ENCODE assay signal across 8 cellular contexts in the genomic region with DNA sequence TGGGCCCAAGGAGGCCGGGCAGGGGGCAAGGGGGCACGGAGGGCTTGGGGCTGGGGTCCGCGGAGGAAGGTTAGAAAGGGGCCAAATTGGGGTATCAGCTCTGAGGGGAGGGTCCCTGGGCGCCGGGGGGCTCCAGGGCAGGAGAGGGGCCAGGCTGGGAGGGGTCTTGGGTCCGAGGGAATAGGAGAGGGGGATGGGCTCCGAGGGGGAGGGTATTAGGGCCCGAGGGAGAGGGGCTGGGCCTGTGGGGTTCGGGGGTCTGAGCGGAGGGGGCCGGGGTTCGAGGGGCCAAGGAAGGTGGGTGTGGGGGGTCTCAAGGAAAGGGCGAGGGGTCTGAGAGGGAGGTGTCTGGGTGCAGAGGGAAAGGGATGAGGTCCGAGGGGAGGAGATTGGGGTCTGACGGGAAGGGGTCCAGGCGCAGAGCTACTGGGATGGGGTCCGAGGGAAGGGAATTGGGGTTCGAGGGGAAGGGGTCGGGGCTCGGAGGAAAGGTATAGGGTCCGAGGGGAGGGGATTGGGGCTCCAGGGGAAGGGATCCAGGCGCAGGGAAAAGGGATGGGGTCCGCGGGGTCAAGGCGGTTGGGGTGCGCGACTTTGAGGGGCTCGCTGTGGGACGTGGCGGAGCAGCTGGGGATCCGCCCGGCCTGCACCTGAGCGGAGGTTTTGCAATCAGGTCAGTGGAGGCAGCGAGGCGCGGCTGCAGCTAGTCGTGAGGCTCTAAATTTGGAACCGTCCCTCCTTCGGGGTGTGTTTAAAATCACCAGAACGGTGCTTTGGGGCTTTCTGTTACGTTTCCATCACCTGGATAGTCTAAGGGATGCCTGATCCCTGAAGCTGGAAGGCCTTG. TPM values are rescaled to one million over a fixed set of nuclear protein-coding genes. Genes with fewer than 3 reads are reported as not detected.
DNase-seq lines count a peak whose midpoint lies in the region; ATAC-seq lines count a peak whose summit lies in the region.

No MANE protein-coding gene starts in this region.

- peaks cover 70% of the 10 kb centered on the region for H3K27me3 Mint-ChIP-seq in T-helper 1 cell treated with Interleukin-12 subunit alpha and Interleukin-12 subunit beta and Interleukin-4 antibody, amounts not matched to agents 30 μg/mL and 1 μg/mL, for 36 hours (ENCODE audit: low read depth)
- peaks cover 53 to 63% of the 10 kb centered on the region in 2 donors for H3K27me3 Mint-ChIP-seq in stimulated activated naive B cell treated with anti-CD40 and anti-IgM and Interleukin-4, amounts not matched to agents 10 μg/mL and 1 μg/mL and 100 μg/mL, for 72 hours

- H3K36me3 Mint-ChIP-seq in T-helper 1 cell treated with Interleukin-12 subunit alpha and Interleukin-12 subunit beta and Interleukin-4 antibody, amounts not matched to agents 30 μg/mL and 1 μg/mL, for 36 hours (ENCODE audit: low read depth) = peaks cover 3% of the 10 kb centered on the region
- peaks cover 7 to 13% of the 10 kb centered on the region in 2 donors for H3K36me3 Mint-ChIP-seq in activated naive CD4-positive, alpha-beta T cell treated with anti-CD3 and anti-CD28 coated beads, Interleukin-2, amount 50 U/mL, for 72 hours
- no peaks in the 10 kb centered on the region for H3K36me3 Mint-ChIP-seq in stimulated activated naive B cell treated with anti-CD40 and anti-IgM and Interleukin-4, amounts not matched to agents 10 μg/mL and 1 μg/mL and 100 μg/mL, for 72 hours

- peak overlapping the region; percentile 40 for H3K4me3 Mint-ChIP-seq in T-helper 1 cell treated with Interleukin-12 subunit alpha and Interleukin-12 subunit beta and Interleukin-4 antibody, amounts not matched to agents 30 μg/mL and 1 μg/mL, for 36 hours
- peak overlapping the region; percentile 72 to 86 for H3K4me3 Mint-ChIP-seq in stimulated activated naive B cell treated with anti-CD40 and anti-IgM and Interleukin-4, amounts not matched to agents 10 μg/mL and 1 μg/mL and 100 μg/mL, for 72 hours

- peaks cover 21% of the 10 kb centered on the region for H3K4me1 Mint-ChIP-seq in T-helper 1 cell treated with Interleukin-12 subunit alpha and Interleukin-12 subunit beta and Interleukin-4 antibody, amounts not matched to agents 30 μg/mL and 1 μg/mL, for 36 hours (ENCODE audit: low read depth)
- H3K4me1 Mint-ChIP-seq in stimulated activated naive B cell treated with anti-CD40 and anti-IgM and Interleukin-4, amounts not matched to agents 10 μg/mL and 1 μg/mL and 100 μg/mL, for 72 hours = peaks cover 28 to 49% of the 10 kb centered on the region in 2 donors

- peak overlapping the region; percentile 70 for H3K27ac Mint-ChIP-seq in T-helper 1 cell treated with Interleukin-12 subunit alpha and Interleukin-12 subunit beta and Interleukin-4 antibody, amounts not matched to agents 30 μg/mL and 1 μg/mL, for 36 hours
- peak overlapping the region; percentile 58 to 72 for H3K27ac Mint-ChIP-seq in activated naive CD4-positive, alpha-beta T cell treated with anti-CD3 and anti-CD28 coated beads, Interleukin-2, amount 50 U/mL, for 72 hours
- H3K27ac Mint-ChIP-seq in stimulated activated naive B cell treated with anti-CD40 and anti-IgM and Interleukin-4, amounts not matched to agents 10 μg/mL and 1 μg/mL and 100 μg/mL, for 72 hours = peak overlapping the region; percentile 59

- peak overlapping the region; percentile 85 for H3K4me3 ChIP-seq in iPS-11a (ENCODE audit: low read depth, low read length)

- H3K9me3 Mint-ChIP-seq in T-helper 1 cell treated with Interleukin-12 subunit alpha and Interleukin-12 subunit beta and Interleukin-4 antibody, amounts not matched to agents 30 μg/mL and 1 μg/mL, for 36 hours = no peaks in the 10 kb centered on the region
- no peaks in the 10 kb centered on the region for H3K9me3 Mint-ChIP-seq in activated naive CD4-positive, alpha-beta T cell treated with anti-CD3 and anti-CD28 coated beads, Interleukin-2, amount 50 U/mL, for 72 hours
- no peaks in the 10 kb centered on the region for H3K9me3 Mint-ChIP-seq in stimulated activated naive B cell treated with anti-CD40 and anti-IgM and Interleukin-4, amounts not matched to agents 10 μg/mL and 1 μg/mL and 100 μg/mL, for 72 hours

- DNase-seq in T-helper 1 cell = no peak
- DNase-seq in activated naive CD4-positive, alpha-beta T cell treated with anti-CD3 and anti-CD28 coated beads, Interleukin-2, amount 50 U/mL, for 72 hours (ENCODE audit: low spot score in 2 of 2) = no peak
- peak; percentile 14 for DNase-seq in stimulated activated naive B cell treated with anti-CD40 and anti-IgM and Interleukin-4, amounts not matched to agents 10 μg/mL and 1 μg/mL and 100 μg/mL, for 72 hours
- DNase-seq in AG08395 (ENCODE audit: low spot score) = no peak
- DNase-seq in globus pallidus (ENCODE audit: low spot score) = no peak

- ATAC-seq in activated naive CD4-positive, alpha-beta T cell treated with anti-CD3 and anti-CD28 coated beads, Interleukin-2, amount 50 U/mL, for 72 hours = no peak
- peak; percentile 26 for ATAC-seq in stimulated activated naive B cell treated with anti-CD40 and anti-IgM and Interleukin-4, amounts not matched to agents 10 μg/mL and 1 μg/mL and 100 μg/mL, for 72 hours (replicated peaks)
- ATAC-seq in HG03025 (IDR thresholded peaks at IDR 0.05; ENCODE audit: low FRiP score, unreplicated experiment) = no peak

RNA-seq across cellular contexts. Expression of a gene that starts 0.7 kb away (rescaled TPM):
- 10 to 100 TPM in 1 of 2 donors, 1 to 10 TPM in 1; 9.7 to 45.1 TPM for total RNA-seq in activated naive CD4-positive, alpha-beta T cell treated with anti-CD3 and anti-CD28 coated beads, Interleukin-2, amount 50 U/mL, for 72 hours

Comparison
In these comparisons a context has a peak if more than half of its experiments do, and no peak if none do; other contexts are left out.
1. ATAC-seq: peak in stimulated activated naive B cell treated with anti-CD40 and anti-IgM and Interleukin-4, amounts not matched to agents 10 μg/mL and 1 μg/mL and 100 μg/mL, for 72 hours (2 of 2); none in activated naive CD4-positive, alpha-beta T cell treated with anti-CD3 and anti-CD28 coated beads, Interleukin-2, amount 50 U/mL, for 72 hours (0 of 2) and HG03025 (single experiment).
2. Peak in every context shown above with its lines, with median percentiles within 50 percentile points of each other: H3K27ac Mint-ChIP-seq.